Comparison of ENCODE assay signal across 8 cellular contexts in genomic region chr4:145840162-145840768, GRCh38.
DNase-seq lines count a peak whose midpoint lies in the region; ATAC-seq and TF ChIP-seq lines count a peak whose summit lies in the region.

No MANE protein-coding gene starts in this region.

- no peak overlapping the region for H2BK120ac ChIP-seq in mesenchymal stem cell (ENCODE audit: low read depth, low read length)

- 70% methylated on average over 2 of the region's 3 CpGs for WGBS in mesenchymal stem cell

- H3K23ac ChIP-seq in mesenchymal stem cell (ENCODE audit: low read length in 2 of 2), result no peak overlapping the region

- peak; percentile 92 for ATAC-seq in GM19395 (IDR thresholded peaks at IDR 0.05; ENCODE audit: unreplicated experiment)
- peak; percentile 98 for ATAC-seq in HG03354 (IDR thresholded peaks at IDR 0.05; ENCODE audit: poor library complexity, severe bottlenecking, unreplicated experiment)
- ATAC-seq in HG02970 (IDR thresholded peaks at IDR 0.05; ENCODE audit: low FRiP score, unreplicated experiment), result no peak

- no peak overlapping the region for H4K91ac ChIP-seq in mesenchymal stem cell (ENCODE audit: low read length)

- TF ChIP-seq CTCF in OCI-LY1 (IDR thresholded peaks at IDR 0.05; ENCODE audit: low read length) (peak; percentile 69), coronary artery (IDR thresholded peaks at IDR 0.05) (peak; percentile 52)

- DNase-seq in NCI-H524 (lab: John Stamatoyannopoulos, UW) (peak; percentile 5 to 18), NCI-H524 treated with DMSO at 0.1 percent for 48 hours (lab: John Stamatoyannopoulos, UW) (no peak), coronary artery (ENCODE audit: low spot score) (no peak), mesenchymal stem cell (peak; percentile 51)

- no peaks in the 10 kb centered on the region for H3K27me3 ChIP-seq in OCI-LY1 (ENCODE audit: insufficient read depth, low read length)
- no peaks in the 10 kb centered on the region for H3K27me3 ChIP-seq in mesenchymal stem cell (ENCODE audit: control insufficient read depth in 1 of 2, insufficient read depth in 1 of 2, low read length in 2 of 2)

- H3K36me3 ChIP-seq in OCI-LY1 (ENCODE audit: insufficient read depth, low read length) (peaks cover 41% of the 10 kb centered on the region; the same call in 1 of the 2 replicates), mesenchymal stem cell (ENCODE audit: control insufficient read depth in 1 of 2, insufficient read depth in 2 of 2, low read depth in 1 of 2, low read length in 2 of 2) (peaks cover 12 to 16% of the 10 kb centered on the region in 2 experiments)

- no peaks in the 10 kb centered on the region for H4K20me1 ChIP-seq in OCI-LY1 (ENCODE audit: insufficient read depth, low read length)

- H3K9me2 ChIP-seq in OCI-LY1 (ENCODE audit: low read depth, low read length), result no peaks in the 10 kb centered on the region

- H3K9ac ChIP-seq in OCI-LY1 (ENCODE audit: low read length) (no peak overlapping the region), mesenchymal stem cell (ENCODE audit: low read length) (no peak overlapping the region)

- no peak overlapping the region for H3K27ac ChIP-seq in OCI-LY1 (ENCODE audit: low read depth, low read length, poor library complexity, severe bottlenecking)
- H3K27ac ChIP-seq in coronary artery, result no peak overlapping the region
- H3K27ac ChIP-seq in mesenchymal stem cell (ENCODE audit: low read length, poor library complexity, severe bottlenecking), result no peak overlapping the region

- no peak overlapping the region for H2AK5ac ChIP-seq in mesenchymal stem cell (ENCODE audit: low read length, severe bottlenecking)

- no peak overlapping the region for H2BK5ac ChIP-seq in mesenchymal stem cell (ENCODE audit: low read depth, low read length, poor library complexity, severe bottlenecking)

- H2BK15ac ChIP-seq in mesenchymal stem cell (ENCODE audit: low read depth, poor library complexity, severe bottlenecking), result no peak overlapping the region

- peaks cover 6% of the 10 kb centered on the region for H3K79me1 ChIP-seq in mesenchymal stem cell (replicated peaks; ENCODE audit: low read length, poor library complexity, severe bottlenecking)

- H3K18ac ChIP-seq in mesenchymal stem cell (ENCODE audit: low read depth in 1 of 2, low read length in 2 of 2), result no peak overlapping the region

- no peak overlapping the region for H3K4ac ChIP-seq in mesenchymal stem cell (ENCODE audit: low read depth in 1 of 2, low read length in 2 of 2)

- H3K4me2 ChIP-seq in OCI-LY1 (ENCODE audit: low read length) (no peak overlapping the region), mesenchymal stem cell (ENCODE audit: low read length, poor library complexity, severe bottlenecking) (no peak overlapping the region)

- H2BK12ac ChIP-seq in mesenchymal stem cell (ENCODE audit: low read length in 2 of 2), result no peak overlapping the region

- H3K79me2 ChIP-seq in OCI-LY1 (ENCODE audit: insufficient read depth, low read length), result no peaks in the 10 kb centered on the region

- H2AFZ ChIP-seq in OCI-LY1 (ENCODE audit: low read length) (no peak overlapping the region), mesenchymal stem cell (ENCODE audit: low read depth, low read length) (no peak overlapping the region)

- H3K14ac ChIP-seq in mesenchymal stem cell (ENCODE audit: low read length in 2 of 2), result no peak overlapping the region

- H3F3A ChIP-seq in OCI-LY1 (ENCODE audit: insufficient read depth, low read length), result no peaks in the 10 kb centered on the region

- H4K8ac ChIP-seq in mesenchymal stem cell (ENCODE audit: low read length), result no peak overlapping the region

- H3K9me3 ChIP-seq in OCI-LY1 (ENCODE audit: low read length) (no peaks in the 10 kb centered on the region), mesenchymal stem cell (ENCODE audit: control insufficient read depth, low read length) (no peaks in the 10 kb centered on the region)

- H3K4me3 ChIP-seq in OCI-LY1 (ENCODE audit: low read depth, low read length, poor library complexity, severe bottlenecking) (no peak overlapping the region), coronary artery (no peak overlapping the region), mesenchymal stem cell (ENCODE audit: insufficient read depth in 1 of 2, low read depth in 1 of 2, low read length in 2 of 2) (no peak overlapping the region)

- H3K4me1 ChIP-seq in OCI-LY1 (ENCODE audit: insufficient read depth, low read length, severe bottlenecking), result no peaks in the 10 kb centered on the region
- H3K4me1 ChIP-seq in mesenchymal stem cell (ENCODE audit: control insufficient read depth, insufficient read depth, low read depth, low read length), result no peaks in the 10 kb centered on the region

Comparison
In these comparisons a context has a peak if more than half of its experiments do, and no peak if none do; other contexts are left out.
1. DNase-seq: peak in NCI-H524 (2 of 2) and mesenchymal stem cell (single experiment); none in NCI-H524 treated with DMSO at 0.1 percent for 48 hours (single experiment) and coronary artery (single experiment).